Comparison of ENCODE assay signal across 9 cellular contexts in genomic region chr3:42936157-42936981, GRCh38. TPM values are rescaled to one million over a fixed set of nuclear protein-coding genes. Genes with fewer than 3 reads are reported as not detected.
DNase-seq lines count a peak whose midpoint lies in the region; ATAC-seq, FAIRE-seq and TF ChIP-seq lines count a peak whose summit lies in the region.
"Had no signal": no experiment of that assay in that cellular context is flagged by ENCODE, and none has a peak within 500 bp of the region (broad histone marks: within the 10 kb centered on the region; RNA-seq: fewer than 3 reads in every experiment).

No MANE protein-coding gene starts in this region.

- H3K36me3 ChIP-seq in astrocyte (ENCODE audit: insufficient read depth, low read length): no peaks in the 10 kb centered on the region

- no peaks in the 10 kb centered on the region for H3K27me3 ChIP-seq in astrocyte (ENCODE audit: insufficient read depth, low read length)

- H4K20me1 ChIP-seq in astrocyte (ENCODE audit: insufficient read depth, low read length): no peaks in the 10 kb centered on the region

- no peak for TF ChIP-seq CTCF in astrocyte (IDR thresholded peaks at IDR 0.05; ENCODE audit: insufficient read depth, low read depth, low read length)

- H3K27ac Mint-ChIP-seq in astrocyte (ENCODE audit: unreplicated experiment): no peak overlapping the region

- no peak overlapping the region for H3K4me3 Mint-ChIP-seq in astrocyte (ENCODE audit: unreplicated experiment)

- peak overlapping the region; percentile 52 for H3K4me3 ChIP-seq in astrocyte (ENCODE audit: insufficient read depth, low read depth, low read length)
- H3K4me3 ChIP-seq in skeletal muscle cell (ENCODE audit: low read depth, low read length): peak overlapping the region; percentile 45

- H3K4me1 Mint-ChIP-seq in astrocyte (ENCODE audit: low read depth, unreplicated experiment): no peaks in the 10 kb centered on the region

- DNase-seq in GM04504 (ENCODE audit: low read depth) (peak; percentile 18), astrocyte (ENCODE audit: low read depth) (peak; percentile 27), left ventricle myocardium superior (peak; percentile 49), skeletal muscle cell (ENCODE audit: low read depth) (no peak), middle frontal gyrus (ENCODE audit: extremely low spot score, low spot score) (no peak), NCI-H1105 treated with DMSO at 0.1 percent for 48 hours (lab: John Stamatoyannopoulos, UW) (no peak), DMS153 (lab: John Stamatoyannopoulos, UW) (no peak)

- H3K27ac ChIP-seq in astrocyte (ENCODE audit: low read depth, low read length): no peak overlapping the region

- no peaks in the 10 kb centered on the region for H3K4me1 ChIP-seq in astrocyte (ENCODE audit: insufficient read depth, low read length)

- no peaks in the 10 kb centered on the region for H3K36me3 Mint-ChIP-seq in astrocyte (ENCODE audit: low read depth, unreplicated experiment)

- no peaks in the 10 kb centered on the region for H3K9me3 ChIP-seq in astrocyte (ENCODE audit: insufficient read depth, low read depth, low read length)

- peak overlapping the region; percentile 79 for H2AFZ ChIP-seq in astrocyte (ENCODE audit: low read depth, low read length)

- H3K4me2 ChIP-seq in astrocyte (ENCODE audit: low read length): peak overlapping the region; percentile 69

- H3K9ac ChIP-seq in astrocyte (ENCODE audit: low read length): peak overlapping the region; percentile 51

- peaks cover 9% of the 10 kb centered on the region for H3K27me3 Mint-ChIP-seq in astrocyte (ENCODE audit: low read depth, unreplicated experiment)

- ATAC-seq in left ventricle myocardium superior (peak; percentile 53), SK-N-SH treated with all-trans-retinoic acid at 6 μM for 48 hours (no peak)

- intact Hi-C loops in left ventricle myocardium superior (cut with micrococcal nuclease): no loop called here

- H3K79me2 ChIP-seq in astrocyte (ENCODE audit: insufficient read depth, low read length): no peaks in the 10 kb centered on the region

- H3K9me3 Mint-ChIP-seq in astrocyte (ENCODE audit: unreplicated experiment): no peaks in the 10 kb centered on the region

- FAIRE-seq in astrocyte (lab: Jason Lieb, UNC): no peak
- FAIRE-seq: G401.6 had no signal

TF ChIP-seq in SK-N-SH treated with all-trans-retinoic acid at 6 μM for 48 hours, 23 proteins besides CTCF, POLR2A, EP300 and RAD21:
- no peak for TF ChIP-seq ZNF8 (CRISPR knock-in tag; IDR thresholded peaks at IDR 0.05)
- TF ChIP-seq, protein P1, sequence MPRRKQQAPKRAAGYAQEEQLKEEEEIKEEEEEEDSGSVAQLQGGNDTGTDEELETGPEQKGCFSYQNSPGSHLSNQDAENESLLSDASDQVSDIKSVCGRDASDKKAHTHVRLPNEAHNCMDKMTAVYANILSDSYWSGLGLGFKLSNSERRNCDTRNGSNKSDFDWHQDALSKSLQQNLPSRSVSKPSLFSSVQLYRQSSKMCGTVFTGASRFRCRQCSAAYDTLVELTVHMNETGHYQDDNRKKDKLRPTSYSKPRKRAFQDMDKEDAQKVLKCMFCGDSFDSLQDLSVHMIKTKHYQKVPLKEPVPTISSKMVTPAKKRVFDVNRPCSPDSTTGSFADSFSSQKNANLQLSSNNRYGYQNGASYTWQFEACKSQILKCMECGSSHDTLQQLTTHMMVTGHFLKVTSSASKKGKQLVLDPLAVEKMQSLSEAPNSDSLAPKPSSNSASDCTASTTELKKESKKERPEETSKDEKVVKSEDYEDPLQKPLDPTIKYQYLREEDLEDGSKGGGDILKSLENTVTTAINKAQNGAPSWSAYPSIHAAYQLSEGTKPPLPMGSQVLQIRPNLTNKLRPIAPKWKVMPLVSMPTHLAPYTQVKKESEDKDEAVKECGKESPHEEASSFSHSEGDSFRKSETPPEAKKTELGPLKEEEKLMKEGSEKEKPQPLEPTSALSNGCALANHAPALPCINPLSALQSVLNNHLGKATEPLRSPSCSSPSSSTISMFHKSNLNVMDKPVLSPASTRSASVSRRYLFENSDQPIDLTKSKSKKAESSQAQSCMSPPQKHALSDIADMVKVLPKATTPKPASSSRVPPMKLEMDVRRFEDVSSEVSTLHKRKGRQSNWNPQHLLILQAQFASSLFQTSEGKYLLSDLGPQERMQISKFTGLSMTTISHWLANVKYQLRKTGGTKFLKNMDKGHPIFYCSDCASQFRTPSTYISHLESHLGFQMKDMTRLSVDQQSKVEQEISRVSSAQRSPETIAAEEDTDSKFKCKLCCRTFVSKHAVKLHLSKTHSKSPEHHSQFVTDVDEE (CRISPR knock-in tag; IDR thresholded peaks at IDR 0.05): no peak
- TF ChIP-seq ARNTL (CRISPR knock-in tag; IDR thresholded peaks at IDR 0.05; ENCODE audit: borderline replicate concordance, low read depth): no peak
- TF ChIP-seq, protein P2, sequence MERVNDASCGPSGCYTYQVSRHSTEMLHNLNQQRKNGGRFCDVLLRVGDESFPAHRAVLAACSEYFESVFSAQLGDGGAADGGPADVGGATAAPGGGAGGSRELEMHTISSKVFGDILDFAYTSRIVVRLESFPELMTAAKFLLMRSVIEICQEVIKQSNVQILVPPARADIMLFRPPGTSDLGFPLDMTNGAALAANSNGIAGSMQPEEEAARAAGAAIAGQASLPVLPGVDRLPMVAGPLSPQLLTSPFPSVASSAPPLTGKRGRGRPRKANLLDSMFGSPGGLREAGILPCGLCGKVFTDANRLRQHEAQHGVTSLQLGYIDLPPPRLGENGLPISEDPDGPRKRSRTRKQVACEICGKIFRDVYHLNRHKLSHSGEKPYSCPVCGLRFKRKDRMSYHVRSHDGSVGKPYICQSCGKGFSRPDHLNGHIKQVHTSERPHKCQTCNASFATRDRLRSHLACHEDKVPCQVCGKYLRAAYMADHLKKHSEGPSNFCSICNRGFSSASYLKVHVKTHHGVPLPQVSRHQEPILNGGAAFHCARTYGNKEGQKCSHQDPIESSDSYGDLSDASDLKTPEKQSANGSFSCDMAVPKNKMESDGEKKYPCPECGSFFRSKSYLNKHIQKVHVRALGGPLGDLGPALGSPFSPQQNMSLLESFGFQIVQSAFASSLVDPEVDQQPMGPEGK (CRISPR knock-in tag; IDR thresholded peaks at IDR 0.05; ENCODE audit: borderline replicate concordance): no peak
- no peak for TF ChIP-seq CSDC2 (CRISPR knock-in tag; IDR thresholded peaks at IDR 0.05)
- TF ChIP-seq, protein P3, sequence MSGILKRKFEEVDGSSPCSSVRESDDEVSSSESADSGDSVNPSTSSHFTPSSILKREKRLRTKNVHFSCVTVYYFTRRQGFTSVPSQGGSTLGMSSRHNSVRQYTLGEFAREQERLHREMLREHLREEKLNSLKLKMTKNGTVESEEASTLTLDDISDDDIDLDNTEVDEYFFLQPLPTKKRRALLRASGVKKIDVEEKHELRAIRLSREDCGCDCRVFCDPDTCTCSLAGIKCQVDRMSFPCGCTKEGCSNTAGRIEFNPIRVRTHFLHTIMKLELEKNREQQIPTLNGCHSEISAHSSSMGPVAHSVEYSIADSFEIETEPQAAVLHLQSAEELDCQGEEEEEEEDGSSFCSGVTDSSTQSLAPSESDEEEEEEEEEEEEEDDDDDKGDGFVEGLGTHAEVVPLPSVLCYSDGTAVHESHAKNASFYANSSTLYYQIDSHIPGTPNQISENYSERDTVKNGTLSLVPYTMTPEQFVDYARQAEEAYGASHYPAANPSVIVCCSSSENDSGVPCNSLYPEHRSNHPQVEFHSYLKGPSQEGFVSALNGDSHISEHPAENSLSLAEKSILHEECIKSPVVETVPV (CRISPR knock-in tag; IDR thresholded peaks at IDR 0.05): no peak
- TF ChIP-seq ESRRG (CRISPR knock-in tag; IDR thresholded peaks at IDR 0.05): no peak
- no peak for TF ChIP-seq BACH2 (CRISPR knock-in tag; IDR thresholded peaks at IDR 0.05; ENCODE audit: borderline replicate concordance)
- TF ChIP-seq ZFP3 (CRISPR knock-in tag; IDR thresholded peaks at IDR 0.05): no peak
- TF ChIP-seq OSR1 (CRISPR knock-in tag; IDR thresholded peaks at IDR 0.05): no peak
- TF ChIP-seq PPARA (CRISPR knock-in tag; IDR thresholded peaks at IDR 0.05; ENCODE audit: borderline replicate concordance): no peak
- TF ChIP-seq ZFP30 (CRISPR knock-in tag; IDR thresholded peaks at IDR 0.05): no peak
- TF ChIP-seq TOX (CRISPR knock-in tag; IDR thresholded peaks at IDR 0.05; ENCODE audit: borderline replicate concordance): no peak
- no peak for TF ChIP-seq ZC3H10 (CRISPR knock-in tag; IDR thresholded peaks at IDR 0.05)
- TF ChIP-seq, protein P4, sequence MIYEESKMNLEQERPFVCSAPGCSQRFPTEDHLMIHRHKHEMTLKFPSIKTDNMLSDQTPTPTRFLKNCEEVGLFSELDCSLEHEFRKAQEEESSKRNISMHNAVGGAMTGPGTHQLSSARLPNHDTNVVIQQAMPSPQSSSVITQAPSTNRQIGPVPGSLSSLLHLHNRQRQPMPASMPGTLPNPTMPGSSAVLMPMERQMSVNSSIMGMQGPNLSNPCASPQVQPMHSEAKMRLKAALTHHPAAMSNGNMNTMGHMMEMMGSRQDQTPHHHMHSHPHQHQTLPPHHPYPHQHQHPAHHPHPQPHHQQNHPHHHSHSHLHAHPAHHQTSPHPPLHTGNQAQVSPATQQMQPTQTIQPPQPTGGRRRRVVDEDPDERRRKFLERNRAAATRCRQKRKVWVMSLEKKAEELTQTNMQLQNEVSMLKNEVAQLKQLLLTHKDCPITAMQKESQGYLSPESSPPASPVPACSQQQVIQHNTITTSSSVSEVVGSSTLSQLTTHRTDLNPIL (CRISPR knock-in tag; IDR thresholded peaks at IDR 0.05; ENCODE audit: low read depth): no peak
- no peak for TF ChIP-seq GLIS3 (CRISPR knock-in tag; IDR thresholded peaks at IDR 0.05)
- no peak for TF ChIP-seq ZNF70 (CRISPR knock-in tag; IDR thresholded peaks at IDR 0.05)
- no peak for TF ChIP-seq SNAI2 (CRISPR knock-in tag; IDR thresholded peaks at IDR 0.05)
- TF ChIP-seq, protein P5, sequence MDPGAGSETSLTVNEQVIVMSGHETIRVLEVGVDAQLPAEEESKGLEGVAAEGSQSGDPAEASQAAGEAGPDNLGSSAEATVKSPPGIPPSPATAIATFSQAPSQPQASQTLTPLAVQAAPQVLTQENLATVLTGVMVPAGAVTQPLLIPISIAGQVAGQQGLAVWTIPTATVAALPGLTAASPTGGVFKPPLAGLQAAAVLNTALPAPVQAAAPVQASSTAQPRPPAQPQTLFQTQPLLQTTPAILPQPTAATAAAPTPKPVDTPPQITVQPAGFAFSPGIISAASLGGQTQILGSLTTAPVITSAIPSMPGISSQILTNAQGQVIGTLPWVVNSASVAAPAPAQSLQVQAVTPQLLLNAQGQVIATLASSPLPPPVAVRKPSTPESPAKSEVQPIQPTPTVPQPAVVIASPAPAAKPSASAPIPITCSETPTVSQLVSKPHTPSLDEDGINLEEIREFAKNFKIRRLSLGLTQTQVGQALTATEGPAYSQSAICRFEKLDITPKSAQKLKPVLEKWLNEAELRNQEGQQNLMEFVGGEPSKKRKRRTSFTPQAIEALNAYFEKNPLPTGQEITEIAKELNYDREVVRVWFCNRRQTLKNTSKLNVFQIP (CRISPR knock-in tag; IDR thresholded peaks at IDR 0.05; ENCODE audit: borderline replicate concordance, low read depth): no peak
TF ChIP-seq in SK-N-SH treated with all-trans-retinoic acid at 6 μM for 48 hours: peak in this region for 0.

RNA-seq across cellular contexts. Expression of gene ZNF662, which starts 30.4 kb away (rescaled TPM):
- total RNA-seq in astrocyte: 0.23 and 0.53 TPM in 2 replicates
- total RNA-seq in left ventricle myocardium superior: 3.1 TPM

RNA-seq across cellular contexts. Expression of gene GASK1A, which starts 42.7 kb away (rescaled TPM):
- total RNA-seq in astrocyte (0.09 TPM in 1 of 2 replicates, not detected in the other), left ventricle myocardium superior (0.59 TPM)

Comparison
In these comparisons a context has a peak if more than half of its experiments do, and no peak if none do; other contexts are left out.
1. DNase-seq: peak in GM04504 (single experiment), astrocyte (single experiment) and left ventricle myocardium superior (single experiment); none in skeletal muscle cell (single experiment), middle frontal gyrus (single experiment), NCI-H1105 treated with DMSO at 0.1 percent for 48 hours (single experiment) and DMS153 (single experiment).